22 cellular contexts compared by ENCODE assay signal in genomic region chr12:48288387-48289268, GRCh38.
"Had no signal": no experiment of that assay in that cellular context is flagged by ENCODE, and none has a peak within 500 bp of the region (broad histone marks: within the 10 kb centered on the region; RNA-seq: fewer than 3 reads in every experiment).

No MANE protein-coding gene starts in this region.

- FAIRE-seq: RCC 7860 had no signal

- ATAC-seq: activated CD8-positive, alpha-beta T cell treated with anti-CD3 and anti-CD28 coated beads, Interleukin-2, amount 10 ng/mL, durations not matched to agents 7 days and 5 days; WTC11 had no signal

- DNase-seq: activated CD4-positive, alpha-beta T cell treated with anti-CD3 and anti-CD28 coated beads for 48 hours; activated CD4-positive, alpha-beta T cell treated with anti-CD3 and anti-CD28 coated beads, Interleukin-2, amount 50 U/mL, for 4 hours; activated CD4-positive, CD25-positive, alpha-beta regulatory T cell treated with anti-CD3 and anti-CD28 coated beads, Interleukin-2, amount 50 U/mL, for 72 hours; activated CD8-positive, alpha-beta memory T cell treated with anti-CD3 and anti-CD28 coated beads, Interleukin-2, amount 50 U/mL, for 48 hours; activated CD8-positive, alpha-beta T cell treated with anti-CD3 and anti-CD28 coated beads, Interleukin-2, amount 10 ng/mL, durations not matched to agents 7 days and 5 days; activated effector memory CD4-positive, alpha-beta T cell treated with Interleukin-2 at 50 U/mL for 16 hours; activated naive CD4-positive, alpha-beta T cell; activated T-cell treated with anti-CD3 and anti-CD28 coated beads, Interleukin-2, amount 50 U/mL, for 1 hour; aorta; central memory CD4-positive, alpha-beta T cell; Karpas-422; NCI-H1048; NCI-H146; NCI-H1930; NCI-H2171; NCI-H2227 treated with DMSO at 0.1 percent for 48 hours; NCI-H446 treated with DMSO at 0.1 percent for 48 hours; NCI-H82; SHP77 had no signal

- H3K9me3 ChIP-seq: breast epithelium had no signal

- H3K4me1 ChIP-seq: breast epithelium had no signal

- H3K27me3 ChIP-seq: breast epithelium had no signal

- H3K36me3 ChIP-seq: breast epithelium had no signal

- H3K27ac ChIP-seq: breast epithelium had no signal

- H3K4me3 ChIP-seq: breast epithelium had no signal
